ENCODE assay signal across 1 cellular context in the genomic region with DNA sequence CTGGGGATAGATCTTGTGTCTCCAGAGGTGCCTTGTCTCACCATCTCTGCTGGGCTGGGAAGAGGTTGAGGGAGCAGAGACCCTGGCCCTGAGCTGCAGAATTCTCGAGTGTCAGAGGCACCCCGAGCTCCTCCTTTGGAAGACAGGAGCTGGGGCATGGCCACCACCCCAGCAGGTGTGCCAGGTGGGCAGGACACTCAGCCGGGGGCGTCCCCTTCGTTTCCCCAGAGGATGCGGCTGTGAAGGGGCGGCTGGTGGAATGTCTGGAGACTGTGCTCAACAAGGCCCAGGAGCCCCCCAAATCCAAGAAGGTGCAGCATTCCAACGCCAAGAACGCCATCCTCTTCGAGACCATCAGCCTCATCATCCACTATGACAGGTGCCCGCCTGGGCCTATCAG.
TF ChIP-seq lines count a peak whose summit lies in the region.

No MANE protein-coding gene starts in this region.

TF ChIP-seq in K562, 482 proteins besides CTCF, POLR2A, EP300 and RAD21:
- TF ChIP-seq ATF1 (CRISPR knock-in tag; IDR thresholded peaks at IDR 0.05) (no peak), ATF1 (tag; IDR thresholded peaks at IDR 0.05) (no peak), RBFOX2 (IDR thresholded peaks at IDR 0.05; ENCODE audit: low read depth, low read length) (0 out of 2 replicates have a peak, but pooled peaks have one; percentile 7)
TF ChIP-seq in K562: peak in this region for 1.
